ENCODE assay signal across 1 cellular context in genomic region chrX:54825716-54826428, GRCh38.
TF ChIP-seq lines count a peak whose summit lies in the region.

No MANE protein-coding gene starts in this region.

TF ChIP-seq in GM12878, 131 proteins besides CTCF, POLR2A, EP300 and RAD21 (continued from another document):
- TF ChIP-seq REST (IDR thresholded peaks at IDR 0.05; ENCODE audit: low read depth, low read length) (no peak), BRCA1 (IDR thresholded peaks at IDR 0.05; ENCODE audit: low read depth, low read length) (no peak), SPI1 (IDR thresholded peaks at IDR 0.05; ENCODE audit: borderline replicate concordance, insufficient read depth, low read depth, low read length) (no peak), WRNIP1 (IDR thresholded peaks at IDR 0.05; ENCODE audit: borderline replicate concordance, low read depth, low read length) (no peak), RFX5 (IDR thresholded peaks at IDR 0.05; ENCODE audit: low read depth, low read length) (no peak), ZNF622 (IDR thresholded peaks at IDR 0.05) (no peak), NR2C1 (IDR thresholded peaks at IDR 0.05) (no peak), PAX8 (IDR thresholded peaks at IDR 0.05) (no peak), SMARCA5 (IDR thresholded peaks at IDR 0.05) (no peak), ETV6 (conservative IDR thresholded peaks at IDR 0.05 in 1 of 2, IDR thresholded peaks at IDR 0.05 in 1 of 2; ENCODE audit: borderline replicate concordance in 1 of 2, low read depth in 1 of 2) (no peak), FOXK2 (IDR thresholded peaks at IDR 0.05) (no peak), USF1 (IDR thresholded peaks at IDR 0.05; ENCODE audit: borderline replicate concordance, extremely low read length, insufficient read depth, low read depth, low read length) (no peak), NR2C2 (IDR thresholded peaks at IDR 0.05; ENCODE audit: borderline replicate concordance, control insufficient read depth, insufficient read length, low read depth) (no peak), NBN (IDR thresholded peaks at IDR 0.05) (no peak), BCL3 (IDR thresholded peaks at IDR 0.05; ENCODE audit: borderline replicate concordance, insufficient read depth, low read depth, low read length, poor library complexity, severe bottlenecking) (no peak)
- TF ChIP-seq, protein P1, sequence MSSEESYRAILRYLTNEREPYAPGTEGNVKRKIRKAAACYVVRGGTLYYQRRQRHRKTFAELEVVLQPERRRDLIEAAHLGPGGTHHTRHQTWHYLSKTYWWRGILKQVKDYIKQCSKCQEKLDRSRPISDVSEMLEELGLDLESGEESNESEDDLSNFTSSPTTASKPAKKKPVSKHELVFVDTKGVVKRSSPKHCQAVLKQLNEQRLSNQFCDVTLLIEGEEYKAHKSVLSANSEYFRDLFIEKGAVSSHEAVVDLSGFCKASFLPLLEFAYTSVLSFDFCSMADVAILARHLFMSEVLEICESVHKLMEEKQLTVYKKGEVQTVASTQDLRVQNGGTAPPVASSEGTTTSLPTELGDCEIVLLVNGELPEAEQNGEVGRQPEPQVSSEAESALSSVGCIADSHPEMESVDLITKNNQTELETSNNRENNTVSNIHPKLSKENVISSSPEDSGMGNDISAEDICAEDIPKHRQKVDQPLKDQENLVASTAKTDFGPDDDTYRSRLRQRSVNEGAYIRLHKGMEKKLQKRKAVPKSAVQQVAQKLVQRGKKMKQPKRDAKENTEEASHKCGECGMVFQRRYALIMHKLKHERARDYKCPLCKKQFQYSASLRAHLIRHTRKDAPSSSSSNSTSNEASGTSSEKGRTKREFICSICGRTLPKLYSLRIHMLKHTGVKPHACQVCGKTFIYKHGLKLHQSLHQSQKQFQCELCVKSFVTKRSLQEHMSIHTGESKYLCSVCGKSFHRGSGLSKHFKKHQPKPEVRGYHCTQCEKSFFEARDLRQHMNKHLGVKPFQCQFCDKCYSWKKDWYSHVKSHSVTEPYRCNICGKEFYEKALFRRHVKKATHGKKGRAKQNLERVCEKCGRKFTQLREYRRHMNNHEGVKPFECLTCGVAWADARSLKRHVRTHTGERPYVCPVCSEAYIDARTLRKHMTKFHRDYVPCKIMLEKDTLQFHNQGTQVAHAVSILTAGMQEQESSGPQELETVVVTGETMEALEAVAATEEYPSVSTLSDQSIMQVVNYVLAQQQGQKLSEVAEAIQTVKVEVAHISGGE (CRISPR knock-in tag; IDR thresholded peaks at IDR 0.05) = no peak
